In genomic region chr11:1456596-1457325, GRCh38 we compare ENCODE assay signal across 32 cellular contexts.
"Had no signal": no experiment of that assay in that cellular context is flagged by ENCODE, and none has a peak within 500 bp of the region (broad histone marks: within the 10 kb centered on the region; RNA-seq: fewer than 3 reads in every experiment).

No MANE protein-coding gene starts in this region.

- H3K27ac Mint-ChIP-seq: activated B cell treated with CpG ODN at 0.5 μM for 24 hours; activated CD4-positive, alpha-beta memory T cell treated with anti-CD3 and anti-CD28 coated beads for 36 hours; activated CD8-positive, alpha-beta memory T cell treated with anti-CD3 and anti-CD28 coated beads, Interleukin-2, amount 10 ng/mL, durations not matched to agents 7 days and 5 days; activated CD8-positive, alpha-beta T cell treated with anti-CD3 and anti-CD28 coated beads, Interleukin-2, amount 10 ng/mL, durations not matched to agents 7 days and 5 days; activated naive CD4-positive, alpha-beta T cell treated with anti-CD3 and anti-CD28 coated beads, Interleukin-2, amount 10 ng/mL, durations not matched to agents 7 days and 5 days; activated naive CD4-positive, alpha-beta T cell treated with anti-CD3 and anti-CD28 coated beads, Interleukin-2, amount 50 U/mL, for 72 hours; activated naive CD8-positive, alpha-beta T cell treated with anti-CD3 and anti-CD28 coated beads, Interleukin-2, amount 10 ng/mL, durations not matched to agents 7 days and 5 days; activated T-helper 1 cell treated with anti-CD3 and anti-CD28 coated beads, Interleukin-12 subunit alpha, Interleukin-12 subunit beta, Interleukin-2, Interleukin-4 antibody, amounts not matched to agents 30 ng/mL and 10 ng/mL and 1 ng/mL, durations not matched to agents 14 hours and 24 hours and 36 hours; activated T-helper 2 cell treated with anti-CD3 and anti-CD28 coated beads, Interferon-gamma antibody, Interleukin-2, Interleukin-4, amounts not matched to agents 10 μg/mL and 5 μg/mL and 100 μg/mL, durations not matched to agents 14 hours and 24 hours and 36 hours; brain; endodermal cell; T-helper 17 cell; T-helper 2 cell treated with Interferon-gamma antibody and Interleukin-4, amounts not matched to agents 5 μg/mL and 100 μg/mL, for 36 hours had no signal

- H3K4me1 Mint-ChIP-seq: activated CD8-positive, alpha-beta memory T cell treated with anti-CD3 and anti-CD28 coated beads, Interleukin-2, amount 10 ng/mL, durations not matched to agents 7 days and 5 days; activated naive CD4-positive, alpha-beta T cell treated with anti-CD3 and anti-CD28 coated beads, Interleukin-2, amount 10 ng/mL, durations not matched to agents 7 days and 5 days; activated naive CD8-positive, alpha-beta T cell treated with anti-CD3 and anti-CD28 coated beads, Interleukin-2, amount 10 ng/mL, durations not matched to agents 7 days and 5 days; endodermal cell had no signal

- ATAC-seq: activated CD4-positive, CD25-positive, alpha-beta regulatory T cell treated with anti-CD3 and anti-CD28 coated beads, Interleukin-2, amount 50 U/mL, for 24 hours; activated CD8-positive, alpha-beta memory T cell treated with anti-CD3 and anti-CD28 coated beads, Interleukin-2, amount 10 ng/mL, durations not matched to agents 7 days and 5 days; activated CD8-positive, alpha-beta T cell treated with anti-CD3 and anti-CD28 coated beads, Interleukin-2, amount 10 ng/mL, durations not matched to agents 7 days and 5 days; activated naive CD4-positive, alpha-beta T cell treated with anti-CD3 and anti-CD28 coated beads, Interleukin-2, amount 50 U/mL, for 72 hours; esophagus mucosa; T-helper 17 cell had no signal

- H3K27me3 ChIP-seq: ascending aorta, breast epithelium, cardiac muscle cell had no signal

- H3K4me3 Mint-ChIP-seq: activated B cell treated with CpG ODN at 0.5 μM for 24 hours; activated CD4-positive, alpha-beta memory T cell treated with anti-CD3 and anti-CD28 coated beads for 36 hours; activated CD8-positive, alpha-beta memory T cell treated with anti-CD3 and anti-CD28 coated beads, Interleukin-2, amount 10 ng/mL, durations not matched to agents 7 days and 5 days; activated CD8-positive, alpha-beta T cell treated with anti-CD3 and anti-CD28 coated beads, Interleukin-2, amount 10 ng/mL, durations not matched to agents 7 days and 5 days; activated naive CD4-positive, alpha-beta T cell treated with anti-CD3 and anti-CD28 coated beads, Interleukin-2, amount 10 ng/mL, durations not matched to agents 7 days and 5 days; activated naive CD8-positive, alpha-beta T cell treated with anti-CD3 and anti-CD28 coated beads, Interleukin-2, amount 10 ng/mL, durations not matched to agents 7 days and 5 days; activated T-helper 1 cell treated with anti-CD3 and anti-CD28 coated beads, Interleukin-12 subunit alpha, Interleukin-12 subunit beta, Interleukin-2, Interleukin-4 antibody, amounts not matched to agents 30 ng/mL and 10 ng/mL and 1 ng/mL, durations not matched to agents 14 hours and 24 hours and 36 hours; brain; endodermal cell; T-helper 17 cell; T-helper 2 cell treated with Interferon-gamma antibody and Interleukin-4, amounts not matched to agents 5 μg/mL and 100 μg/mL, for 36 hours had no signal

- H3K27me3 Mint-ChIP-seq: activated B cell treated with CpG ODN at 0.5 μM for 24 hours; activated CD4-positive, alpha-beta memory T cell treated with anti-CD3 and anti-CD28 coated beads for 36 hours; activated CD8-positive, alpha-beta memory T cell treated with anti-CD3 and anti-CD28 coated beads, Interleukin-2, amount 10 ng/mL, durations not matched to agents 7 days and 5 days; activated naive CD8-positive, alpha-beta T cell treated with anti-CD3 and anti-CD28 coated beads, Interleukin-2, amount 10 ng/mL, durations not matched to agents 7 days and 5 days; brain; T-helper 17 cell had no signal

- H3K27ac ChIP-seq: ascending aorta, breast epithelium, cardiac muscle cell, colonic mucosa, WERI-Rb-1 had no signal

- H3K36me3 ChIP-seq: ascending aorta, breast epithelium, cardiac muscle cell, colonic mucosa had no signal

- H3K9me3 ChIP-seq: ascending aorta, breast epithelium, colonic mucosa had no signal

- H3K4me1 ChIP-seq: colonic mucosa had no signal

- H3K4me3 ChIP-seq: ascending aorta, breast epithelium, cardiac muscle cell, colonic mucosa had no signal

- DNase-seq: activated B cell treated with CpG ODN at 0.5 μM for 24 hours; activated CD4-positive, alpha-beta memory T cell treated with anti-CD3 and anti-CD28 coated beads for 36 hours; activated CD4-positive, alpha-beta T cell treated with anti-CD3 and anti-CD28 coated beads for 48 hours; activated CD8-positive, alpha-beta memory T cell treated with anti-CD3 and anti-CD28 coated beads, Interleukin-2, amount 10 ng/mL, durations not matched to agents 7 days and 5 days; activated CD8-positive, alpha-beta memory T cell treated with anti-CD3 and anti-CD28 coated beads, Interleukin-2, amount 50 U/mL, for 4 hours; activated CD8-positive, alpha-beta T cell treated with anti-CD3 and anti-CD28 coated beads, Interleukin-2, amount 10 ng/mL, durations not matched to agents 7 days and 5 days; activated effector memory CD4-positive, alpha-beta T cell treated with anti-CD3 and anti-CD28 coated beads, Interleukin-2, amount 50 U/mL, for 16 hours; activated naive CD4-positive, alpha-beta T cell treated with anti-CD3 and anti-CD28 coated beads, Interleukin-2, amount 10 ng/mL, durations not matched to agents 7 days and 5 days; activated naive CD8-positive, alpha-beta T cell treated with anti-CD3 and anti-CD28 coated beads, Interleukin-2, amount 10 ng/mL, durations not matched to agents 7 days and 5 days; activated T-cell treated with anti-CD3 and anti-CD28 coated beads, Interleukin-2, amount 50 U/mL, for 1 hour; activated T-cell treated with anti-CD3 and anti-CD28 coated beads, Interleukin-2, amount 50 U/mL, for 48 hours; central memory CD4-positive, alpha-beta T cell; cerebellar nuclear complex; colonic mucosa; effector memory CD4-positive, alpha-beta T cell; endodermal cell; foreskin fibroblast; head of caudate nucleus; T-helper 1 cell; T-helper 17 cell; T1000; WERI-Rb-1 had no signal

- H3K9me3 Mint-ChIP-seq: activated B cell treated with CpG ODN at 0.5 μM for 24 hours; activated CD4-positive, alpha-beta memory T cell treated with anti-CD3 and anti-CD28 coated beads for 36 hours; activated naive CD4-positive, alpha-beta T cell treated with anti-CD3 and anti-CD28 coated beads, Interleukin-2, amount 10 ng/mL, durations not matched to agents 7 days and 5 days; activated naive CD4-positive, alpha-beta T cell treated with anti-CD3 and anti-CD28 coated beads, Interleukin-2, amount 50 U/mL, for 72 hours; activated naive CD8-positive, alpha-beta T cell treated with anti-CD3 and anti-CD28 coated beads, Interleukin-2, amount 10 ng/mL, durations not matched to agents 7 days and 5 days; activated T-helper 1 cell treated with anti-CD3 and anti-CD28 coated beads, Interleukin-12 subunit alpha, Interleukin-12 subunit beta, Interleukin-2, Interleukin-4 antibody, amounts not matched to agents 30 ng/mL and 10 ng/mL and 1 ng/mL, durations not matched to agents 14 hours and 24 hours and 36 hours; activated T-helper 2 cell treated with anti-CD3 and anti-CD28 coated beads, Interferon-gamma antibody, Interleukin-2, Interleukin-4, amounts not matched to agents 10 μg/mL and 5 μg/mL and 100 μg/mL, durations not matched to agents 14 hours and 24 hours and 36 hours; brain; endodermal cell; T-helper 2 cell treated with Interferon-gamma antibody and Interleukin-4, amounts not matched to agents 5 μg/mL and 100 μg/mL, for 36 hours had no signal
